In the genomic region with DNA sequence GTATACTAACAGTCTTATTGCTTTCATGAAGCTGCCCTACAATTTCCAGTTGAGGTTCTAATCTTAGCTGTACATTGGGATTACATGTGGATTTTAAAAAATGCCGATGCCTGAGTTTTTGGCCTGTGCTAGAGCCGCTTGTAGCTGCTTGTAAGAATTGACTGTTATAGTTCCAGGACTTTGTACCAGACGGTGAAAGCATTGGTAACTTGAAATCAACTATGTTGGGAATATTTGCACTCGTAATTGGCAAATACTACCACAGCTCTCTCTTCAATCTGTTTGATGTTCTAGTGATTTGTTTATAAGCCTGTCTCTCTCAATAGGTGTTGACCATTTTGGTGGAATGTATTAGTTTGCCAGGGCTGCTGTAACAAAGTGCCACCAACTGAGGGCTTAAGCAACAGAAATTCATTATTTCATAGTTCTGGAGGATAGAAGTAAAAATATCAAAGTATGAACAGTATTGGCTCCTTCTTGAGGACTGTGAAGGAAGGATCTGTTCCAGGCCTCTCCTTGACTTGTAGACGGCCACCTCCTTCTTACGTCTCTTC, we compare ENCODE assay signal across 2 cellular contexts.
TF ChIP-seq lines count a peak whose summit lies in the region.

No MANE protein-coding gene starts in this region.

TF ChIP-seq in GM23338, 12 proteins besides CTCF, POLR2A, EP300 and RAD21:
- TF ChIP-seq JUNB (IDR thresholded peaks at IDR 0.05; ENCODE audit: unreplicated experiment) (no peak), EZH2phosphoT487 (IDR thresholded peaks at IDR 0.05; ENCODE audit: unreplicated experiment) (no peak), NANOG (IDR thresholded peaks at IDR 0.05; ENCODE audit: borderline replicate concordance) (no peak), POLR2AphosphoS5 (IDR thresholded peaks at IDR 0.05; ENCODE audit: low read depth) (no peak), EZH2 (IDR thresholded peaks at IDR 0.05; ENCODE audit: low read depth, unreplicated experiment) (no peak)
- TF ChIP-seq, protein P1, sequence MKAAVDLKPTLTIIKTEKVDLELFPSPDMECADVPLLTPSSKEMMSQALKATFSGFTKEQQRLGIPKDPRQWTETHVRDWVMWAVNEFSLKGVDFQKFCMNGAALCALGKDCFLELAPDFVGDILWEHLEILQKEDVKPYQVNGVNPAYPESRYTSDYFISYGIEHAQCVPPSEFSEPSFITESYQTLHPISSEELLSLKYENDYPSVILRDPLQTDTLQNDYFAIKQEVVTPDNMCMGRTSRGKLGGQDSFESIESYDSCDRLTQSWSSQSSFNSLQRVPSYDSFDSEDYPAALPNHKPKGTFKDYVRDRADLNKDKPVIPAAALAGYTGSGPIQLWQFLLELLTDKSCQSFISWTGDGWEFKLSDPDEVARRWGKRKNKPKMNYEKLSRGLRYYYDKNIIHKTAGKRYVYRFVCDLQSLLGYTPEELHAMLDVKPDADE (IDR thresholded peaks at IDR 0.05) = no peak

TF ChIP-seq in HepG2, 621 proteins besides CTCF, POLR2A, EP300 and RAD21:
- TF ChIP-seq, protein P2, sequence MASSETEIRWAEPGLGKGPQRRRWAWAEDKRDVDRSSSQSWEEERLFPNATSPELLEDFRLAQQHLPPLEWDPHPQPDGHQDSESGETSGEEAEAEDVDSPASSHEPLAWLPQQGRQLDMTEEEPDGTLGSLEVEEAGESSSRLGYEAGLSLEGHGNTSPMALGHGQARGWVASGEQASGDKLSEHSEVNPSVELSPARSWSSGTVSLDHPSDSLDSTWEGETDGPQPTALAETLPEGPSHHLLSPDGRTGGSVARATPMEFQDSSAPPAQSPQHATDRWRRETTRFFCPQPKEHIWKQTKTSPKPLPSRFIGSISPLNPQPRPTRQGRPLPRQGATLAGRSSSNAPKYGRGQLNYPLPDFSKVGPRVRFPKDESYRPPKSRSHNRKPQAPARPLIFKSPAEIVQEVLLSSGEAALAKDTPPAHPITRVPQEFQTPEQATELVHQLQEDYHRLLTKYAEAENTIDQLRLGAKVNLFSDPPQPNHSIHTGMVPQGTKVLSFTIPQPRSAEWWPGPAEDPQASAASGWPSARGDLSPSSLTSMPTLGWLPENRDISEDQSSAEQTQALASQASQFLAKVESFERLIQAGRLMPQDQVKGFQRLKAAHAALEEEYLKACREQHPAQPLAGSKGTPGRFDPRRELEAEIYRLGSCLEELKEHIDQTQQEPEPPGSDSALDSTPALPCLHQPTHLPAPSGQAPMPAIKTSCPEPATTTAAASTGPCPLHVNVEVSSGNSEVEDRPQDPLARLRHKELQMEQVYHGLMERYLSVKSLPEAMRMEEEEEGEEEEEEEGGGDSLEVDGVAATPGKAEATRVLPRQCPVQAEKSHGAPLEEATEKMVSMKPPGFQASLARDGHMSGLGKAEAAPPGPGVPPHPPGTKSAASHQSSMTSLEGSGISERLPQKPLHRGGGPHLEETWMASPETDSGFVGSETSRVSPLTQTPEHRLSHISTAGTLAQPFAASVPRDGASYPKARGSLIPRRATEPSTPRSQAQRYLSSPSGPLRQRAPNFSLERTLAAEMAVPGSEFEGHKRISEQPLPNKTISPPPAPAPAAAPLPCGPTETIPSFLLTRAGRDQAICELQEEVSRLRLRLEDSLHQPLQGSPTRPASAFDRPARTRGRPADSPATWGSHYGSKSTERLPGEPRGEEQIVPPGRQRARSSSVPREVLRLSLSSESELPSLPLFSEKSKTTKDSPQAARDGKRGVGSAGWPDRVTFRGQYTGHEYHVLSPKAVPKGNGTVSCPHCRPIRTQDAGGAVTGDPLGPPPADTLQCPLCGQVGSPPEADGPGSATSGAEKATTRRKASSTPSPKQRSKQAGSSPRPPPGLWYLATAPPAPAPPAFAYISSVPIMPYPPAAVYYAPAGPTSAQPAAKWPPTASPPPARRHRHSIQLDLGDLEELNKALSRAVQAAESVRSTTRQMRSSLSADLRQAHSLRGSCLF (CRISPR knock-in tag; IDR thresholded peaks at IDR 0.05; ENCODE audit: borderline replicate concordance) = no peak
- peak; percentile 98 for TF ChIP-seq ZNF12 (CRISPR knock-in tag; IDR thresholded peaks at IDR 0.05)
- TF ChIP-seq MAFK (conservative IDR thresholded peaks at IDR 0.05 in 1 of 2, IDR thresholded peaks at IDR 0.05 in 1 of 2; ENCODE audit: low read length in 2 of 2) = peak in 1 of 2 experiments; percentile 47; a peak in 1 of 4 replicates
